Comparison of ENCODE assay signal across 25 cellular contexts in genomic region chr9:137509198-137509597, GRCh38.
"Had no signal": no experiment of that assay in that cellular context is flagged by ENCODE, and none has a peak within 500 bp of the region (broad histone marks: within the 10 kb centered on the region; RNA-seq: fewer than 3 reads in every experiment).

No MANE protein-coding gene starts in this region.

- H3K36me3 ChIP-seq: pancreas, prostate gland, thyroid gland, transverse colon, upper lobe of left lung had no signal

- H3K9me3 ChIP-seq: left ventricle myocardium inferior, mucosa of descending colon, pancreas, prostate gland, spleen, stomach, testis, thyroid gland, transverse colon, upper lobe of left lung had no signal

- H3K4me1 ChIP-seq: left ventricle myocardium inferior, pancreas, prostate gland, spleen, testis, thyroid gland, transverse colon, upper lobe of left lung had no signal

- H3K4me3 Mint-ChIP-seq: naive thymus-derived CD4-positive, alpha-beta T cell; natural killer cell treated with Interleukin-12 subunit alpha and Interleukin-12 subunit beta and Interleukin-15 and Interleukin-18, amount 100 ng/mL, for 72 hours; stimulated activated memory B cell treated with anti-CD40 and anti-IgM and Interleukin-4, amounts not matched to agents 10 μg/mL and 1 μg/mL and 100 μg/mL, for 72 hours had no signal

- H3K27me3 ChIP-seq: pancreas, spleen, stomach, testis, thyroid gland, transverse colon, upper lobe of left lung had no signal

- H3K27me3 Mint-ChIP-seq: naive thymus-derived CD4-positive, alpha-beta T cell; natural killer cell treated with Interleukin-12 subunit alpha and Interleukin-12 subunit beta and Interleukin-15 and Interleukin-18, amount 100 ng/mL, for 72 hours; stimulated activated memory B cell treated with anti-CD40 and anti-IgM and Interleukin-4, amounts not matched to agents 10 μg/mL and 1 μg/mL and 100 μg/mL, for 72 hours had no signal

- ATAC-seq: mucosa of descending colon; naive thymus-derived CD4-positive, alpha-beta T cell; natural killer cell treated with Interleukin-12 subunit alpha and Interleukin-12 subunit beta and Interleukin-15 and Interleukin-18, amount 100 ng/mL, for 72 hours; pancreas; right cardiac atrium; sciatic nerve; stimulated activated memory B cell treated with anti-CD40 and anti-IgM and Interleukin-4, amounts not matched to agents 10 μg/mL and 1 μg/mL and 100 μg/mL, for 72 hours had no signal

- H3K27ac ChIP-seq: left ventricle myocardium inferior, pancreas, prostate gland, spleen, stomach, testis, thyroid gland, transverse colon, upper lobe of left lung had no signal

- H3K36me3 Mint-ChIP-seq: natural killer cell treated with Interleukin-12 subunit alpha and Interleukin-12 subunit beta and Interleukin-15 and Interleukin-18, amount 100 ng/mL, for 72 hours had no signal

- DNase-seq: islet precursor cell; left ventricle myocardium inferior; midbrain; naive thymus-derived CD4-positive, alpha-beta T cell; nucleus accumbens; retina; small intestine; stimulated activated CD4-positive, alpha-beta T cell treated with anti-CD3 and anti-CD28 coated beads, Interleukin-2, amount 100 ng/mL, for 48 hours; stimulated activated CD4-positive, alpha-beta T cell treated with anti-CD3 and anti-CD28 coated beads, Interleukin-4, amount 100 ng/mL, for 4 hours; stimulated activated CD8-positive, alpha-beta memory T cell treated with anti-CD3 and anti-CD28 coated beads, Interleukin-4, amount 100 ng/mL, for 48 hours; stimulated activated naive CD4-positive, alpha-beta T cell treated with Interleukin-2 at 50 U/mL for 16 hours; stomach; testis; thyroid gland; transverse colon; upper lobe of left lung had no signal

- H3K27ac Mint-ChIP-seq: natural killer cell treated with Interleukin-12 subunit alpha and Interleukin-12 subunit beta and Interleukin-15 and Interleukin-18, amount 100 ng/mL, for 72 hours; stimulated activated memory B cell treated with anti-CD40 and anti-IgM and Interleukin-4, amounts not matched to agents 10 μg/mL and 1 μg/mL and 100 μg/mL, for 72 hours had no signal

- FAIRE-seq: pancreas, small intestine had no signal

- H3K9me3 Mint-ChIP-seq: natural killer cell treated with Interleukin-12 subunit alpha and Interleukin-12 subunit beta and Interleukin-15 and Interleukin-18, amount 100 ng/mL, for 72 hours had no signal

- H3K4me3 ChIP-seq: left ventricle myocardium inferior, lung, mucosa of descending colon, pancreas, prostate gland, spleen, stomach, testis, thyroid gland, transverse colon, upper lobe of left lung had no signal
